14 cellular contexts compared by ENCODE assay signal in the genomic region with DNA sequence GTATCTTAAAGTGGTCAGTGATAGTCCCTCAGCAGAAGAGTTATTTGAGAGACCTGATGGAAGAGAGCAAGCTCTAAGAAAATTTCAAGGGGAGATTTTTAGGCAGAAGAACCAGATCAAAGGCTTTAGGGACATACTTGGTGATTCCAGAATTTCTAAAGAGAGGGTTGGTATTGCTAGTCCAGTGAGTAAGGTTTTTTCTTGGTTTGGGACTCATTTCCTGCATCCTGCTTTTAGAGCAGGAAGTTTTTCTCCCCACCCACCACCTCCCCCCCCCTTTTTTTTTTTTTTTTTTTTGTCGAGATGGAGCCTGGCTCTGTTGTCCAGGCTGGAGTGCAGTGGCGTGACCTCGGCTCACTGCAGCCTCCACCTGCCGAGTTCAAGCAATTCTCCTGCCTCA.
"Had no signal": no experiment of that assay in that cellular context is flagged by ENCODE, and none has a peak within 500 bp of the region (broad histone marks: within the 10 kb centered on the region; RNA-seq: fewer than 3 reads in every experiment).

No MANE protein-coding gene starts in this region.

- H3K9me3 ChIP-seq: esophagus muscularis mucosa, mucosa of descending colon, thyroid gland had no signal

- H3K4me1 Mint-ChIP-seq: activated T-helper 17 cell treated with anti-CD3 and anti-CD28 coated beads, Interleukin-2, amount 50 U/mL, for 72 hours; brain; central memory CD8-positive, alpha-beta T cell; nephron had no signal

- H3K27ac Mint-ChIP-seq: nephron had no signal

- H3K27ac ChIP-seq: esophagus muscularis mucosa, VCaP had no signal

- DNase-seq: activated naive CD4-positive, alpha-beta T cell treated with anti-CD3 and anti-CD28 coated beads, Interleukin-2, amount 50 U/mL, for 16 hours; amygdala; left cardiac atrium; mucosa of descending colon; stimulated activated CD4-positive, alpha-beta T cell treated with anti-CD3 and anti-CD28 coated beads, Interleukin-12 subunit alpha, Interleukin-12 subunit beta, amount 100 ng/mL, for 4 hours; stimulated activated CD4-positive, alpha-beta T cell treated with anti-CD3 and anti-CD28 coated beads, Interleukin-2, amount 100 ng/mL, for 48 hours; stimulated activated CD8-positive, alpha-beta memory T cell treated with anti-CD3 and anti-CD28 coated beads, Interleukin-4, amount 100 ng/mL, for 48 hours; thyroid gland had no signal

- H3K4me3 Mint-ChIP-seq: activated T-helper 17 cell treated with anti-CD3 and anti-CD28 coated beads, Interleukin-2, amount 50 U/mL, for 72 hours; brain; central memory CD8-positive, alpha-beta T cell; nephron had no signal

- H3K4me1 ChIP-seq: esophagus muscularis mucosa, thyroid gland had no signal

- H3K27me3 ChIP-seq: esophagus muscularis mucosa, thyroid gland had no signal

- ATAC-seq: activated T-helper 17 cell treated with anti-CD3 and anti-CD28 coated beads, Interleukin-2, amount 50 U/mL, for 72 hours; left cardiac atrium; mucosa of descending colon had no signal

- H3K27me3 Mint-ChIP-seq: activated T-helper 17 cell treated with anti-CD3 and anti-CD28 coated beads, Interleukin-2, amount 50 U/mL, for 72 hours; brain; central memory CD8-positive, alpha-beta T cell had no signal

- H3K9me3 Mint-ChIP-seq: central memory CD8-positive, alpha-beta T cell had no signal

- H3K4me3 ChIP-seq: esophagus muscularis mucosa, mucosa of descending colon, thyroid gland had no signal
